Comparison of ENCODE assay signal across 1 cellular context in the genomic region with DNA sequence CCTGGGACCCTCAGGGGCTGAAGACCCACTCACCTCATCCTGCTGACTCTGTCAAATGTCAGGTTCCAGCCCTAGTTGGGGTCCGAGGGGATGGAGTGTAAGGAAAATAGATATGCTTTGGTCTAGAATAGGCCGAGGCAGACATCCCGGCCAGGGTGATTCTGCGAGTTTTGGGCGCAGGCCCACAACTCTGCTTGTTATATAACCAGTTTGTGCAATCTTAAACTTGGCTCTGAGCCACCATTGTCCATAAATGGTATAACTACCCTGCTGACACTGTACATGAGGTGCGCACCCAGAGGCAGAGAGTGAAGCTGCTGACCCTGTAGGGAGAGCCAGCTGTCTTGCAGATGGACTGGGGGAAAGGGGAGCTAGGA.
TF ChIP-seq lines count a peak whose summit lies in the region.

No MANE protein-coding gene starts in this region.

TF ChIP-seq in GM23338, 12 proteins besides CTCF, POLR2A, EP300 and RAD21 (continued from another document):
- TF ChIP-seq, protein P1, sequence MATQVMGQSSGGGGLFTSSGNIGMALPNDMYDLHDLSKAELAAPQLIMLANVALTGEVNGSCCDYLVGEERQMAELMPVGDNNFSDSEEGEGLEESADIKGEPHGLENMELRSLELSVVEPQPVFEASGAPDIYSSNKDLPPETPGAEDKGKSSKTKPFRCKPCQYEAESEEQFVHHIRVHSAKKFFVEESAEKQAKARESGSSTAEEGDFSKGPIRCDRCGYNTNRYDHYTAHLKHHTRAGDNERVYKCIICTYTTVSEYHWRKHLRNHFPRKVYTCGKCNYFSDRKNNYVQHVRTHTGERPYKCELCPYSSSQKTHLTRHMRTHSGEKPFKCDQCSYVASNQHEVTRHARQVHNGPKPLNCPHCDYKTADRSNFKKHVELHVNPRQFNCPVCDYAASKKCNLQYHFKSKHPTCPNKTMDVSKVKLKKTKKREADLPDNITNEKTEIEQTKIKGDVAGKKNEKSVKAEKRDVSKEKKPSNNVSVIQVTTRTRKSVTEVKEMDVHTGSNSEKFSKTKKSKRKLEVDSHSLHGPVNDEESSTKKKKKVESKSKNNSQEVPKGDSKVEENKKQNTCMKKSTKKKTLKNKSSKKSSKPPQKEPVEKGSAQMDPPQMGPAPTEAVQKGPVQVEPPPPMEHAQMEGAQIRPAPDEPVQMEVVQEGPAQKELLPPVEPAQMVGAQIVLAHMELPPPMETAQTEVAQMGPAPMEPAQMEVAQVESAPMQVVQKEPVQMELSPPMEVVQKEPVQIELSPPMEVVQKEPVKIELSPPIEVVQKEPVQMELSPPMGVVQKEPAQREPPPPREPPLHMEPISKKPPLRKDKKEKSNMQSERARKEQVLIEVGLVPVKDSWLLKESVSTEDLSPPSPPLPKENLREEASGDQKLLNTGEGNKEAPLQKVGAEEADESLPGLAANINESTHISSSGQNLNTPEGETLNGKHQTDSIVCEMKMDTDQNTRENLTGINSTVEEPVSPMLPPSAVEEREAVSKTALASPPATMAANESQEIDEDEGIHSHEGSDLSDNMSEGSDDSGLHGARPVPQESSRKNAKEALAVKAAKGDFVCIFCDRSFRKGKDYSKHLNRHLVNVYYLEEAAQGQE (IDR thresholded peaks at IDR 0.05; ENCODE audit: unreplicated experiment) = no peak
- no peak for TF ChIP-seq ZNF331 (CRISPR knock-in tag; IDR thresholded peaks at IDR 0.05; ENCODE audit: low read depth)
- TF ChIP-seq STAT1 (IDR thresholded peaks at IDR 0.05; ENCODE audit: unreplicated experiment) = no peak
- no peak for TF ChIP-seq EZH2 (IDR thresholded peaks at IDR 0.05; ENCODE audit: low read depth, unreplicated experiment)
- TF ChIP-seq NANOG (IDR thresholded peaks at IDR 0.05; ENCODE audit: borderline replicate concordance) = no peak
- no peak for TF ChIP-seq EZH2phosphoT487 (IDR thresholded peaks at IDR 0.05; ENCODE audit: unreplicated experiment)
- TF ChIP-seq, protein P2, sequence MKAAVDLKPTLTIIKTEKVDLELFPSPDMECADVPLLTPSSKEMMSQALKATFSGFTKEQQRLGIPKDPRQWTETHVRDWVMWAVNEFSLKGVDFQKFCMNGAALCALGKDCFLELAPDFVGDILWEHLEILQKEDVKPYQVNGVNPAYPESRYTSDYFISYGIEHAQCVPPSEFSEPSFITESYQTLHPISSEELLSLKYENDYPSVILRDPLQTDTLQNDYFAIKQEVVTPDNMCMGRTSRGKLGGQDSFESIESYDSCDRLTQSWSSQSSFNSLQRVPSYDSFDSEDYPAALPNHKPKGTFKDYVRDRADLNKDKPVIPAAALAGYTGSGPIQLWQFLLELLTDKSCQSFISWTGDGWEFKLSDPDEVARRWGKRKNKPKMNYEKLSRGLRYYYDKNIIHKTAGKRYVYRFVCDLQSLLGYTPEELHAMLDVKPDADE (IDR thresholded peaks at IDR 0.05) = no peak
